26 cellular contexts compared by ENCODE assay signal in the genomic region with DNA sequence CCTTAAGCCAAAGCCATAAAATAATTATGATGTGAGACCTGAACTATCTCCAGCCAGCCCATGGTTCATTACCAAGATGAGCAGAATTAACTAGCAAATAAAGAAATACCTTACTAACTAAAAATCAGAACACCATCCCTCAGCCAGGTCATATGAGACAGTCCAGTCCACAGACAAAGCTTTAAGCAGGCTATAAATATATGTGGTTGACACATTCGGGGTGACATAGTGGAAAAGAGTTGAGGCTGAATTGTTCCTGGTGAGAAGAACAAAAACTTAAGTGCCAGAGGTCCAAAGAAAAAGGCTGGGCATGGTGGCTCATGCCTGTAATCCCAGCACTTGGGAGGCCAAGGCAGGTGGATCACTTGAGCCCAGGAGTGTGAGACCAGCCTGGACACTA. TPM values are rescaled to one million over a fixed set of nuclear protein-coding genes. Genes with fewer than 3 reads are reported as not detected.
DNase-seq lines count a peak whose midpoint lies in the region; ATAC-seq, FAIRE-seq and TF ChIP-seq lines count a peak whose summit lies in the region.
"Had no signal": no experiment of that assay in that cellular context is flagged by ENCODE, and none has a peak within 500 bp of the region (broad histone marks: within the 10 kb centered on the region; RNA-seq: fewer than 3 reads in every experiment).

No MANE protein-coding gene starts in this region.

- H3K9me3 ChIP-seq in HepG2 (ENCODE audit: low read length), result no peaks in the 10 kb centered on the region
- H3K9me3 ChIP-seq: BE2C, BLaER1 had no signal

- no peak for TF ChIP-seq POLR2A in HepG2 (IDR thresholded peaks at IDR 0.05; ENCODE audit: insufficient read depth in 1 of 2, low read depth in 2 of 2, low read length in 2 of 2)

- H3K79me2 ChIP-seq in HepG2 (ENCODE audit: insufficient read depth, low read length), result no peaks in the 10 kb centered on the region

- no peak overlapping the region for H3K27ac ChIP-seq in HepG2 (ENCODE audit: extremely low read length, insufficient read depth, low read length)
- H3K27ac ChIP-seq: BLaER1 had no signal

- H3K4me2 ChIP-seq in HepG2 (ENCODE audit: low read depth, low read length), result no peak overlapping the region
- H3K4me2 ChIP-seq: BLaER1 had no signal

- TF ChIP-seq EP300 in HepG2 (IDR thresholded peaks at IDR 0.05; ENCODE audit: low read depth in 2 of 2, low read length in 2 of 2), result no peak
- TF ChIP-seq EP300 in HepG2 (CRISPR knock-in tag; IDR thresholded peaks at IDR 0.05; ENCODE audit: borderline replicate concordance), result no peak

- H4K20me1 ChIP-seq in HepG2 (ENCODE audit: insufficient read depth, low read length), result no peaks in the 10 kb centered on the region
- H4K20me1 ChIP-seq: BLaER1 had no signal

- H3K36me3 ChIP-seq in HepG2 (replicated peaks in 1 of 2; ENCODE audit: control insufficient read depth in 1 of 2, insufficient read depth in 2 of 2, low read length in 2 of 2), result no peaks in the 10 kb centered on the region
- H3K36me3 ChIP-seq: BE2C, BLaER1 had no signal

- TF ChIP-seq RAD21 in HepG2 (CRISPR knock-in tag; IDR thresholded peaks at IDR 0.05), result no peak

- CTCF ChIA-PET in HepG2 (lab: Yijun Ruan, JAX; ENCODE audit: low intra/inter-chr PET ratio, low total read pairs), result no interaction called here

- no peak overlapping the region for H2AFZ ChIP-seq in HepG2 (ENCODE audit: low read length)

- H3K4me1 ChIP-seq in HepG2 (ENCODE audit: insufficient read depth, low read length), result no peaks in the 10 kb centered on the region

- in situ Hi-C loops in HepG2 (cut with HindIII; ENCODE audit: extremely low pct_ligation_motif_present, low pct_unique_long_range_greater_than_20kb), result no loop called here

- intact Hi-C loops in left ventricle myocardium superior (cut with micrococcal nuclease), result no loop called here
- intact Hi-C loops in Right ventricle myocardium inferior (cut with DNase I), result no loop called here
- intact Hi-C loops in HepG2 (cut with micrococcal nuclease; ENCODE audit: unreplicated experiment), result no loop called here

- BruUV-seq in HepG2 (replicated peaks; lab: Mats Ljungman, UMichigan), result no TSS peak

- H3K9ac ChIP-seq in HepG2 (ENCODE audit: insufficient read depth, low read depth, low read length), result no peak overlapping the region
- H3K9ac ChIP-seq: BLaER1 had no signal

- no peak overlapping the region for H3K4me3 ChIP-seq in HepG2 (replicated peaks in 1 of 3; ENCODE audit: insufficient read depth in 1 of 3, low read depth in 2 of 3, low read length in 3 of 3)
- H3K4me3 ChIP-seq: BLaER1, GM12878 had no signal

- ATAC-seq in left ventricle myocardium superior (peak; percentile 48), Right ventricle myocardium inferior (no peak), HG03521 (IDR thresholded peaks at IDR 0.05; ENCODE audit: unreplicated experiment) (no peak), HepG2 (no peak)
- ATAC-seq: GM12878 had no signal

- FAIRE-seq in HepG2 (lab: Jason Lieb, UNC), result no peak
- FAIRE-seq: A204.1, GM12878, GM12892, GM18507 had no signal

- TF ChIP-seq CTCF in HepG2 (CRISPR knock-in tag; IDR thresholded peaks at IDR 0.05), result no peak

- H3K27me3 ChIP-seq in HepG2 (ENCODE audit: control insufficient read depth in 1 of 2, insufficient read depth in 2 of 2, low read length in 2 of 2), result no peaks in the 10 kb centered on the region
- H3K27me3 ChIP-seq: BE2C, BLaER1 had no signal

- no peak for DNase-seq in left ventricle myocardium superior
- no peak for DNase-seq in Right ventricle myocardium inferior (ENCODE audit: missing footprints)
- DNase-seq in myocyte (ENCODE audit: low read depth), result peak; percentile 55
- no peak for DNase-seq in HepG2 (ENCODE audit: low spot score)
- DNase-seq: 8988T; ACHN; BE2C; C1 segment of cervical spinal cord; CD4-positive, alpha-beta memory T cell; CD4-positive, CD25-positive, alpha-beta regulatory T cell; CD8-positive, alpha-beta memory T cell; COR-L47; DMS 273 treated with DMSO at 0.1 percent for 48 hours; DMS153; DMS53; DMS79; DND-41; EL; GDM1 had no signal

- POLR2A ChIA-PET in HepG2 (lab: Yijun Ruan, JAX), result no interaction called here

- 0% methylated on average over 1 of the region's 1 CpG for WGBS in HepG2 (ENCODE audit: low lambda C conversion rate)

TF ChIP-seq in HepG2, 621 proteins besides CTCF, POLR2A, EP300 and RAD21:
- TF ChIP-seq TBX2 (CRISPR knock-in tag; IDR thresholded peaks at IDR 0.05; ENCODE audit: borderline replicate concordance) (no peak), ZNF10 (CRISPR knock-in tag; IDR thresholded peaks at IDR 0.05; ENCODE audit: borderline replicate concordance, low read depth) (no peak), NFYB (CRISPR knock-in tag; IDR thresholded peaks at IDR 0.05) (no peak), KAT7 (CRISPR knock-in tag; IDR thresholded peaks at IDR 0.05; ENCODE audit: borderline replicate concordance) (no peak), ZNF816 (CRISPR knock-in tag; IDR thresholded peaks at IDR 0.05; ENCODE audit: borderline replicate concordance) (no peak)
TF ChIP-seq in HepG2: peak in this region for 0.

RNA-seq across cellular contexts. Expression of a gene that starts 30.9 kb away (rescaled TPM):
- total RNA-seq in left ventricle myocardium superior (6.8 TPM), Right ventricle myocardium inferior (6.1 TPM), myocyte (5.3 and 5.8 TPM in 2 replicates), HepG2 (2016; rRNA removed; fragmentation: Illumina TruSeq; extraction: Trizol) (not detected in 2 replicates)
- polyA plus RNA-seq in myocyte (2012), result 2.3 TPM
- total RNA-seq in HepG2 (2016; cell fraction: cytosol; rRNA removed; fragmentation: Illumina TruSeq; extraction: Trizol; ENCODE audit: low read depth), result not detected in 2 replicates
- not detected in 2 replicates for total RNA-seq in HepG2 (2016; cell fraction: insoluble cytoplasmic fraction; rRNA removed; fragmentation: Illumina TruSeq; extraction: Trizol)
- total RNA-seq in HepG2 (2016; cell fraction: membrane; rRNA removed; fragmentation: Illumina TruSeq; extraction: Trizol), result not detected in 2 replicates
- total RNA-seq in HepG2 (2016; cell fraction: nucleus; rRNA removed; fragmentation: Illumina TruSeq; extraction: Trizol), result not detected in 2 replicates
- polyA plus RNA-seq in HepG2 (2011; rRNA removed), result 0.05 TPM in 1 of 2 replicates, not detected in the other
- polyA plus RNA-seq in HepG2 (2011; cell fraction: cytosol; rRNA removed), result 0.01 and 0.03 TPM in 2 replicates
- not detected in 2 replicates for polyA plus RNA-seq in HepG2 (2011; cell fraction: nucleus; rRNA removed)
- polyA plus RNA-seq in HepG2 (2012), result not detected in 2 replicates
- not detected in 2 replicates for polyA plus RNA-seq in HepG2 (2016; cell fraction: cytosol; fragmentation: Illumina TruSeq; extraction: Trizol; ENCODE audit: low read depth)
- polyA plus RNA-seq in HepG2 (2016; cell fraction: insoluble cytoplasmic fraction; fragmentation: Illumina TruSeq; extraction: Trizol; ENCODE audit: low read depth), result not detected in 2 replicates
- polyA plus RNA-seq in HepG2 (2016; cell fraction: membrane; fragmentation: Illumina TruSeq; extraction: Trizol; ENCODE audit: low read depth), result not detected in 2 replicates
- polyA plus RNA-seq in HepG2 (2016; cell fraction: nucleus; fragmentation: Illumina TruSeq; extraction: Trizol; ENCODE audit: insufficient read depth, low read depth), result not detected in 2 replicates
- 0.08 and 4.3 TPM in 2 replicates for polyA minus RNA-seq in HepG2 (2011; rRNA and poly(A)+ RNA removed; ENCODE audit: low replicate concordance)
- polyA minus RNA-seq in HepG2 (2011; cell fraction: cytosol; rRNA and poly(A)+ RNA removed), result not detected in 2 replicates
- 0.39 TPM in 1 of 2 replicates, not detected in the other for polyA minus RNA-seq in HepG2 (2011; cell fraction: nucleus; rRNA and poly(A)+ RNA removed)
- total RNA-seq: CD4-positive, alpha-beta memory T cell; CD4-positive, CD25-positive, alpha-beta regulatory T cell; G401 had no signal
- polyA plus RNA-seq: CD4-positive, alpha-beta memory T cell; CD8-positive, alpha-beta memory T cell had no signal
